In the genomic region with DNA sequence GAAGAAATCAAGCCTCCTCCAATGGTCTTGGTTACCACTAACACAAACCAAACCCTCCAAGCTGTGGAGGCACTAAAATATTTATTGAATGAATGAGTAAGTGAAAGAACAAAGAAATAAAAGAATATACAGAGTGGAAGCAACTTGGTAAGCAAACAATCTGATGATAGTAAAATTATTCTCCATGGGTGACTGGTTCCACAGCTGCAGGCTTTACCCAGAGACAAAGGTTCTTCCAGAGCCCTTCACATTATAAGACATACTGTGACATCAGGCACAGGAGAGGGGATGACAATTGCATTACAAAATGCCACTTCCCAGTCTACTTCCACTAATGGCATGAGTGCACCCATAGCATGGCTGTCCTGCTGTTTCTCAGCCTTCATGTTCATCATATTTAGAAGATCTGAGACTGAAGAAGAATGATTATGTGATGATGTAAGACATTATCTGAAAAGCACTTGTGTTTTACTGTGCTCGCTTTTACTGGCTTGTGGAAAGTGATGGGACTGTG, we compare ENCODE assay signal across 16 cellular contexts.
A peak's percentile ranks its signal among the peaks of the same experiment; 100 is the strongest.
DNase-seq lines count a peak whose midpoint lies in the region; ATAC-seq lines count a peak whose summit lies in the region.
"Had no signal": no experiment of that assay in that cellular context is flagged by ENCODE, and none has a peak within 500 bp of the region (broad histone marks: within the 10 kb centered on the region; RNA-seq: fewer than 3 reads in every experiment).

No MANE protein-coding gene starts in this region.

- H3K27ac Mint-ChIP-seq in stimulated activated effector memory CD8-positive, alpha-beta T cell treated with anti-CD3 and anti-CD28 coated beads, Interleukin-12 subunit alpha, Interleukin-12 subunit beta, amount 100 ng/mL, for 72 hours: no peak overlapping the region

- no peaks in the 10 kb centered on the region for H3K36me3 Mint-ChIP-seq in stimulated activated effector memory CD8-positive, alpha-beta T cell treated with anti-CD3 and anti-CD28 coated beads, Interleukin-12 subunit alpha, Interleukin-12 subunit beta, amount 100 ng/mL, for 72 hours

- intact Hi-C loops in head of caudate nucleus (cut with DNase I): no loop called here

- no peaks in the 10 kb centered on the region for H3K9me3 Mint-ChIP-seq in stimulated activated effector memory CD8-positive, alpha-beta T cell treated with anti-CD3 and anti-CD28 coated beads, Interleukin-12 subunit alpha, Interleukin-12 subunit beta, amount 100 ng/mL, for 72 hours

- no peaks in the 10 kb centered on the region for H3K4me1 Mint-ChIP-seq in stimulated activated effector memory CD8-positive, alpha-beta T cell treated with anti-CD3 and anti-CD28 coated beads, Interleukin-12 subunit alpha, Interleukin-12 subunit beta, amount 100 ng/mL, for 72 hours

- no peak for ATAC-seq in stimulated activated effector memory CD8-positive, alpha-beta T cell treated with anti-CD3 and anti-CD28 coated beads, Interleukin-12 subunit alpha, Interleukin-12 subunit beta, amount 100 ng/mL, for 72 hours
- ATAC-seq: Panc1 had no signal

- peak; percentile 45 for DNase-seq in NCI-H82 (lab: John Stamatoyannopoulos, UW)
- DNase-seq in NCI-H82 treated with DMSO at 0.1 percent for 48 hours (lab: John Stamatoyannopoulos, UW; ENCODE audit: unreplicated experiment): no peak
- peak; percentile 90 for DNase-seq in NCI-H187 treated with DMSO at 0.1 percent for 48 hours (lab: John Stamatoyannopoulos, UW)
- DNase-seq in SHP77 treated with DMSO at 0.1 percent for 48 hours (lab: John Stamatoyannopoulos, UW): peak; percentile 66
- DNase-seq in central memory CD4-positive, alpha-beta T cell: no peak
- DNase-seq in head of caudate nucleus: no peak
- no peak for DNase-seq in stimulated activated effector memory CD8-positive, alpha-beta T cell treated with anti-CD3 and anti-CD28 coated beads, Interleukin-12 subunit alpha, Interleukin-12 subunit beta, amount 100 ng/mL, for 72 hours (ENCODE audit: low spot score in 2 of 2)
- no peak for DNase-seq in NCI-H1105 (lab: John Stamatoyannopoulos, UW)
- DNase-seq: C1 segment of cervical spinal cord, MG63, NCI-H1092, NCI-H2029, NCI-H524, SK-N-SH, T-helper 1 cell had no signal

- no peak overlapping the region for H3K4me3 Mint-ChIP-seq in stimulated activated effector memory CD8-positive, alpha-beta T cell treated with anti-CD3 and anti-CD28 coated beads, Interleukin-12 subunit alpha, Interleukin-12 subunit beta, amount 100 ng/mL, for 72 hours

Comparison
In these comparisons a context has a peak if more than half of its experiments do, and no peak if none do; other contexts are left out.
1. DNase-seq: peak in NCI-H82 (single experiment), NCI-H187 treated with DMSO at 0.1 percent for 48 hours (single experiment) and SHP77 treated with DMSO at 0.1 percent for 48 hours (single experiment); none in NCI-H82 treated with DMSO at 0.1 percent for 48 hours (single experiment), central memory CD4-positive, alpha-beta T cell (single experiment), head of caudate nucleus (0 of 42), stimulated activated effector memory CD8-positive, alpha-beta T cell treated with anti-CD3 and anti-CD28 coated beads, Interleukin-12 subunit alpha, Interleukin-12 subunit beta, amount 100 ng/mL, for 72 hours (0 of 2) and NCI-H1105 (single experiment).